28 cellular contexts compared by ENCODE assay signal in genomic region chr20:53785320-53785719, GRCh38.
DNase-seq lines count a peak whose midpoint lies in the region; ATAC-seq, FAIRE-seq and TF ChIP-seq lines count a peak whose summit lies in the region.
"Had no signal": no experiment of that assay in that cellular context is flagged by ENCODE, and none has a peak within 500 bp of the region (broad histone marks: within the 10 kb centered on the region; RNA-seq: fewer than 3 reads in every experiment).

No MANE protein-coding gene starts in this region.

- H3K36me3 ChIP-seq in kidney (ENCODE audit: control insufficient read depth in 1 of 2, insufficient read depth in 2 of 2, low read length in 2 of 2): no peaks in the 10 kb centered on the region
- H3K36me3 ChIP-seq: BE2C, lower lobe of right lung, SJSA1, tibial artery had no signal

- no peaks in the 10 kb centered on the region for H3K9me3 ChIP-seq in kidney (ENCODE audit: control insufficient read depth in 1 of 2, low read length in 2 of 2)
- H3K9me3 ChIP-seq: BE2C, lower lobe of right lung, SJSA1, tibial artery had no signal

- peaks cover 5 to 8% of the 10 kb centered on the region in 2 donors for H3K4me1 ChIP-seq in kidney (ENCODE audit: control insufficient read depth in 1 of 2, insufficient read depth in 1 of 2, low read depth in 1 of 2, low read length in 2 of 2)
- H3K4me1 ChIP-seq: BE2C, tibial artery had no signal

- H3K27ac ChIP-seq in VCaP: peak overlapping the region; percentile 95
- H3K27ac ChIP-seq in kidney (ENCODE audit: low read depth in 2 of 2, low read length in 2 of 2): no peak overlapping the region
- H3K27ac ChIP-seq: KMS-11, lower lobe of right lung, SJSA1, tibial artery had no signal

- intact Hi-C loops in kidney (cut with DNase I): no loop called here

- no peak overlapping the region for H3K4me3 ChIP-seq in kidney (ENCODE audit: low read length in 2 of 2)
- H3K4me3 ChIP-seq: GM23338, lower lobe of right lung, SJSA1, skin epidermis, tibial artery had no signal

- no peak for ATAC-seq in GM21825 (IDR thresholded peaks at IDR 0.05; ENCODE audit: unreplicated experiment)
- ATAC-seq: GM23338, lower lobe of right lung had no signal

- no peak overlapping the region for H3K9ac ChIP-seq in kidney (ENCODE audit: low read length in 2 of 2)
- H3K9ac ChIP-seq: KMS-11 had no signal

- DNase-seq in DMS53 (lab: John Stamatoyannopoulos, UW) (peak; percentile 54), DMS53 treated with DMSO at 0.1 percent for 48 hours (lab: John Stamatoyannopoulos, UW; ENCODE audit: unreplicated experiment) (no peak), kidney (peak; percentile 3), superior temporal gyrus (ENCODE audit: extremely low spot score) (peak; percentile 6), EL (no peak), NCI-H128 (lab: John Stamatoyannopoulos, UW; ENCODE audit: unreplicated experiment) (no peak)
- DNase-seq: 8988T; activated CD4-positive, alpha-beta T cell treated with anti-CD3 and anti-CD28 coated beads for 48 hours; aorta; BE2C; foreskin melanocyte; lower lobe of right lung; NCI-H187 treated with DMSO at 0.1 percent for 48 hours; NCI-H2227 treated with DMSO at 0.1 percent for 48 hours; NCI-H748 treated with DMSO at 0.1 percent for 48 hours; OCI-M1; stimulated activated CD4-positive, alpha-beta T cell treated with anti-CD3 and anti-CD28 coated beads, Interleukin-2, amount 100 ng/mL, for 24 hours; stimulated activated naive CD4-positive, alpha-beta T cell; T-helper 1 cell; tibial artery had no signal

- no peak for TF ChIP-seq CTCF in VCaP (conservative IDR thresholded peaks at IDR 0.05)
- no peak for TF ChIP-seq CTCF in kidney (IDR thresholded peaks at IDR 0.05; ENCODE audit: borderline replicate concordance, extremely low read depth, insufficient read depth)

- no peak for FAIRE-seq in kidney (lab: Jason Lieb, UNC)
- FAIRE-seq: GM19239, islet of Langerhans had no signal

Comparison
In these comparisons a context has a peak if more than half of its experiments do, and no peak if none do; other contexts are left out.
1. DNase-seq: peak in DMS53 (single experiment), kidney (single experiment) and superior temporal gyrus (single experiment); none in DMS53 treated with DMSO at 0.1 percent for 48 hours (single experiment), EL (single experiment) and NCI-H128 (single experiment).